ENCODE assay signal across 12 cellular contexts in genomic region chr7:12031638-12032037, GRCh38.
DNase-seq lines count a peak whose midpoint lies in the region; ATAC-seq and TF ChIP-seq lines count a peak whose summit lies in the region.
"Had no signal": no experiment of that assay in that cellular context is flagged by ENCODE, and none has a peak within 500 bp of the region (broad histone marks: within the 10 kb centered on the region; RNA-seq: fewer than 3 reads in every experiment).

No MANE protein-coding gene starts in this region.

- H3K9me3 Mint-ChIP-seq in activated T-helper 1 cell treated with anti-CD3 and anti-CD28 coated beads, Interleukin-12 subunit alpha, Interleukin-12 subunit beta, Interleukin-2, Interleukin-4 antibody, amounts not matched to agents 30 ng/mL and 10 ng/mL and 1 ng/mL, durations not matched to agents 14 hours and 24 hours and 36 hours, result no peaks in the 10 kb centered on the region
- H3K9me3 Mint-ChIP-seq in effector memory CD8-positive, alpha-beta T cell, result no peaks in the 10 kb centered on the region
- H3K9me3 Mint-ChIP-seq: activated naive CD8-positive, alpha-beta T cell treated with anti-CD3 and anti-CD28 coated beads for 36 hours had no signal

- H3K27me3 ChIP-seq in SJCRH30, result no peaks in the 10 kb centered on the region
- H3K27me3 ChIP-seq in suprapubic skin, result no peaks in the 10 kb centered on the region

- TF ChIP-seq CTCF in fibroblast of the aortic adventitia (IDR thresholded peaks at IDR 0.05; ENCODE audit: insufficient read depth, low read length) (no peak), suprapubic skin (IDR thresholded peaks at IDR 0.05) (no peak)

- no peak overlapping the region for H3K4me3 Mint-ChIP-seq in activated T-helper 1 cell treated with anti-CD3 and anti-CD28 coated beads, Interleukin-12 subunit alpha, Interleukin-12 subunit beta, Interleukin-2, Interleukin-4 antibody, amounts not matched to agents 30 ng/mL and 10 ng/mL and 1 ng/mL, durations not matched to agents 14 hours and 24 hours and 36 hours
- no peak overlapping the region for H3K4me3 Mint-ChIP-seq in effector memory CD8-positive, alpha-beta T cell
- H3K4me3 Mint-ChIP-seq: activated naive CD8-positive, alpha-beta T cell treated with anti-CD3 and anti-CD28 coated beads for 36 hours had no signal

- ATAC-seq in GM18517 (IDR thresholded peaks at IDR 0.05; ENCODE audit: unreplicated experiment), result no peak
- no peak for ATAC-seq in effector memory CD8-positive, alpha-beta T cell (replicated peaks)

- H3K9me3 ChIP-seq in SJCRH30 (replicated peaks) (peaks cover 4% of the 10 kb centered on the region), suprapubic skin (no peaks in the 10 kb centered on the region)

- H3K36me3 Mint-ChIP-seq in activated T-helper 1 cell treated with anti-CD3 and anti-CD28 coated beads, Interleukin-12 subunit alpha, Interleukin-12 subunit beta, Interleukin-2, Interleukin-4 antibody, amounts not matched to agents 30 ng/mL and 10 ng/mL and 1 ng/mL, durations not matched to agents 14 hours and 24 hours and 36 hours (ENCODE audit: low read depth), result no peaks in the 10 kb centered on the region
- H3K36me3 Mint-ChIP-seq in effector memory CD8-positive, alpha-beta T cell (ENCODE audit: insufficient read depth), result no peaks in the 10 kb centered on the region
- H3K36me3 Mint-ChIP-seq: activated naive CD8-positive, alpha-beta T cell treated with anti-CD3 and anti-CD28 coated beads for 36 hours had no signal

- H3K4me1 ChIP-seq in SJCRH30 (peaks cover 32% of the 10 kb centered on the region), suprapubic skin (no peaks in the 10 kb centered on the region)

- no peak overlapping the region for H3K27ac Mint-ChIP-seq in activated T-helper 1 cell treated with anti-CD3 and anti-CD28 coated beads, Interleukin-12 subunit alpha, Interleukin-12 subunit beta, Interleukin-2, Interleukin-4 antibody, amounts not matched to agents 30 ng/mL and 10 ng/mL and 1 ng/mL, durations not matched to agents 14 hours and 24 hours and 36 hours
- H3K27ac Mint-ChIP-seq in effector memory CD8-positive, alpha-beta T cell, result no peak overlapping the region
- H3K27ac Mint-ChIP-seq: activated naive CD8-positive, alpha-beta T cell treated with anti-CD3 and anti-CD28 coated beads for 36 hours had no signal

- no peak overlapping the region for H3K4me3 ChIP-seq in SJCRH30
- no peak overlapping the region for H3K4me3 ChIP-seq in fibroblast of the aortic adventitia (ENCODE audit: low read depth, low read length)
- no peak overlapping the region for H3K4me3 ChIP-seq in suprapubic skin

- H3K27ac ChIP-seq in SJCRH30 (peak overlapping the region; percentile 13; the same call in 1 of the 2 replicates), suprapubic skin (no peak overlapping the region)

- TF ChIP-seq POLR2A in suprapubic skin (IDR thresholded peaks at IDR 0.05), result no peak

- H3K4me1 Mint-ChIP-seq in activated T-helper 1 cell treated with anti-CD3 and anti-CD28 coated beads, Interleukin-12 subunit alpha, Interleukin-12 subunit beta, Interleukin-2, Interleukin-4 antibody, amounts not matched to agents 30 ng/mL and 10 ng/mL and 1 ng/mL, durations not matched to agents 14 hours and 24 hours and 36 hours (ENCODE audit: low read depth), result no peaks in the 10 kb centered on the region
- no peaks in the 10 kb centered on the region for H3K4me1 Mint-ChIP-seq in effector memory CD8-positive, alpha-beta T cell (ENCODE audit: low read depth in 2 of 2)
- H3K4me1 Mint-ChIP-seq: activated naive CD8-positive, alpha-beta T cell treated with anti-CD3 and anti-CD28 coated beads for 36 hours had no signal

- DNase-seq in A172 (ENCODE audit: low spot score) (peak; percentile 93), HCEC 1CT (peak; percentile 56), SJCRH30 (peak; percentile 12 to 37), fibroblast of the aortic adventitia (ENCODE audit: low read depth) (peak; percentile 28), suprapubic skin (ENCODE audit: low spot score in 2 of 2) (no peak)
- no peak for DNase-seq in activated T-helper 1 cell treated with anti-CD3 and anti-CD28 coated beads, Interleukin-12 subunit alpha, Interleukin-12 subunit beta, Interleukin-2, Interleukin-4 antibody, amounts not matched to agents 30 ng/mL and 10 ng/mL and 1 ng/mL, durations not matched to agents 14 hours and 24 hours and 36 hours (ENCODE audit: low spot score)
- no peak for DNase-seq in effector memory CD8-positive, alpha-beta T cell
- DNase-seq: activated CD8-positive, alpha-beta memory T cell treated with anti-CD3 and anti-CD28 coated beads for 24 hours; activated naive CD8-positive, alpha-beta T cell treated with anti-CD3 and anti-CD28 coated beads for 36 hours; effector memory CD4-positive, alpha-beta T cell; NCI-H748 treated with DMSO at 0.1 percent for 48 hours had no signal

- peaks cover 1% of the 10 kb centered on the region for H3K27me3 Mint-ChIP-seq in activated T-helper 1 cell treated with anti-CD3 and anti-CD28 coated beads, Interleukin-12 subunit alpha, Interleukin-12 subunit beta, Interleukin-2, Interleukin-4 antibody, amounts not matched to agents 30 ng/mL and 10 ng/mL and 1 ng/mL, durations not matched to agents 14 hours and 24 hours and 36 hours (ENCODE audit: insufficient read depth)
- H3K27me3 Mint-ChIP-seq in effector memory CD8-positive, alpha-beta T cell, result peaks cover 0 to 14% of the 10 kb centered on the region in 2 donors

- H3K36me3 ChIP-seq in SJCRH30, result no peaks in the 10 kb centered on the region
- H3K36me3 ChIP-seq in suprapubic skin, result no peaks in the 10 kb centered on the region

- intact Hi-C loops in activated T-helper 1 cell treated with anti-CD3 and anti-CD28 coated beads, Interleukin-12 subunit alpha, Interleukin-12 subunit beta, Interleukin-2, Interleukin-4 antibody, amounts not matched to agents 30 ng/mL and 10 ng/mL and 1 ng/mL, durations not matched to agents 14 hours and 24 hours and 36 hours (cut with micrococcal nuclease), result no loop called here

- TF ChIP-seq EP300 in suprapubic skin (IDR thresholded peaks at IDR 0.05), result no peak

Comparison
In these comparisons a context has a peak if more than half of its experiments do, and no peak if none do; other contexts are left out.
1. DNase-seq: peak in A172 (single experiment), HCEC 1CT (single experiment), SJCRH30 (2 of 2) and fibroblast of the aortic adventitia (single experiment); none in activated T-helper 1 cell treated with anti-CD3 and anti-CD28 coated beads, Interleukin-12 subunit alpha, Interleukin-12 subunit beta, Interleukin-2, Interleukin-4 antibody, amounts not matched to agents 30 ng/mL and 10 ng/mL and 1 ng/mL, durations not matched to agents 14 hours and 24 hours and 36 hours (single experiment), effector memory CD8-positive, alpha-beta T cell (0 of 3) and suprapubic skin (0 of 2).